Comparison of ENCODE assay signal across 18 cellular contexts in the genomic region with DNA sequence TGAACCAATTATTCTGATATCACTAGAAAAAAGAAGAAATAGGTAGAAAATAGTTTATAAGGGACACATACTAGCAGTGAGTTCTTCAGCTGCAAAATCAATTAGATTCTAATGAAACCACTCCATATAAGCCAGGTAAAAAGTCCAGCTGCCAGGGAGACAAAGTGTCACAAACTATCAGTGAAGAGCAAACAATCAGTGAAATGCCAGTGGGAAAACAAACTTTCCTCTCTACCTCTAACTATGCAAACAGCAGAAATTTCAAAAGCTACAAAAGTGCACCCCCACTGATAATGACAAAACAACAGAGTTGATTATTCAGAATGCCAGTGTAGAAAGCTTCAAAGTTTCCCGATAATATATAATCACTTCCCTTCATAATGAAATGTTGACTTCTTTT.
DNase-seq lines count a peak whose midpoint lies in the region; TF ChIP-seq lines count a peak whose summit lies in the region.
"Had no signal": no experiment of that assay in that cellular context is flagged by ENCODE, and none has a peak within 500 bp of the region (broad histone marks: within the 10 kb centered on the region; RNA-seq: fewer than 3 reads in every experiment).

No MANE protein-coding gene starts in this region.

- no peak overlapping the region for H3K4me3 Mint-ChIP-seq in endodermal cell
- H3K4me3 Mint-ChIP-seq: CD4-positive, alpha-beta memory T cell had no signal

- H3K27ac Mint-ChIP-seq in endodermal cell = no peak overlapping the region
- H3K27ac Mint-ChIP-seq: CD4-positive, alpha-beta memory T cell had no signal

- no peaks in the 10 kb centered on the region for H3K27me3 Mint-ChIP-seq in endodermal cell (ENCODE audit: insufficient read depth)
- H3K27me3 Mint-ChIP-seq: CD4-positive, alpha-beta memory T cell had no signal

- no peaks in the 10 kb centered on the region for H3K36me3 ChIP-seq in endodermal cell (ENCODE audit: control insufficient read depth, insufficient read depth, low read length)
- H3K36me3 ChIP-seq in testis (ENCODE audit: low read depth, missing control alignments) = no peaks in the 10 kb centered on the region
- H3K36me3 ChIP-seq: SJCRH30 had no signal

- no peaks in the 10 kb centered on the region for H3K27me3 ChIP-seq in endodermal cell (ENCODE audit: control insufficient read depth, insufficient read depth, low read length, poor library complexity, severe bottlenecking)
- H3K27me3 ChIP-seq in testis = no peaks in the 10 kb centered on the region
- H3K27me3 ChIP-seq: SJCRH30 had no signal

- 100% methylated on average over 1 of the region's 1 CpG; no CpG with 5 or more reads in 1 of the 2 experiments for WGBS in endodermal cell (ENCODE audit: insufficient coverage in 1 of 2, insufficient read length in 1 of 2), 2 experiments
- 37 to 64% methylated on average over 1 of the region's 1 CpG for WGBS in testis, 2 donors

- peak; percentile 12 to 84 for DNase-seq in NCI-H2081 (lab: John Stamatoyannopoulos, UW)
- no peak for DNase-seq in NCI-H2081 treated with DMSO at 0.1 percent for 48 hours (lab: John Stamatoyannopoulos, UW)
- DNase-seq in NCI-H345 (lab: John Stamatoyannopoulos, UW) = peak; percentile 58
- no peak for DNase-seq in endodermal cell
- no peak for DNase-seq in stimulated activated CD4-positive, alpha-beta T cell treated with anti-CD3 and anti-CD28 coated beads, Interleukin-4, amount 100 ng/mL, for 4 hours
- no peak for DNase-seq in D341Med (ENCODE audit: low spot score)
- DNase-seq in stimulated activated CD4-positive, alpha-beta T cell treated with anti-CD3 and anti-CD28 coated beads, Interleukin-4, amount 100 ng/mL, for 1 hour = no peak
- DNase-seq in testis = no peak
- DNase-seq: CD4-positive, alpha-beta memory T cell; DND-41; HCEC 1CT; KG1; NCI-H187 treated with DMSO at 0.1 percent for 48 hours; NCI-H526; PC-3; SJCRH30; SW 1271 had no signal

- H3K4me1 ChIP-seq in endodermal cell (ENCODE audit: control insufficient read depth, insufficient read depth, low read length) (peaks cover 6% of the 10 kb centered on the region), testis (no peaks in the 10 kb centered on the region)
- H3K4me1 ChIP-seq: SJCRH30 had no signal

- TF ChIP-seq CTCF in endodermal cell (conservative IDR thresholded peaks at IDR 0.05) (no peak), testis (IDR thresholded peaks at IDR 0.05) (no peak)

- TF ChIP-seq POLR2A in testis (IDR thresholded peaks at IDR 0.05) = no peak

- H3K36me3 Mint-ChIP-seq in endodermal cell (ENCODE audit: low read depth) = no peaks in the 10 kb centered on the region
- H3K36me3 Mint-ChIP-seq: CD4-positive, alpha-beta memory T cell had no signal

- H3K4me3 ChIP-seq in endodermal cell (ENCODE audit: low read length) (peak overlapping the region; percentile 33), testis (no peak overlapping the region)
- H3K4me3 ChIP-seq: SJCRH30 had no signal

- no peaks in the 10 kb centered on the region for H3K9me3 ChIP-seq in endodermal cell (ENCODE audit: control insufficient read depth, low read length)
- no peaks in the 10 kb centered on the region for H3K9me3 ChIP-seq in testis
- H3K9me3 ChIP-seq: SJCRH30 had no signal

- peaks cover 8% of the 10 kb centered on the region for H3K4me1 Mint-ChIP-seq in endodermal cell
- H3K4me1 Mint-ChIP-seq: CD4-positive, alpha-beta memory T cell had no signal

- no peak overlapping the region for H3K27ac ChIP-seq in endodermal cell (ENCODE audit: low read depth, low read length)
- H3K27ac ChIP-seq in testis = no peak overlapping the region
- H3K27ac ChIP-seq: RWPE1, SJCRH30 had no signal

- no peak overlapping the region for H3K9ac ChIP-seq in endodermal cell (ENCODE audit: extremely low read depth, low read length, poor library complexity, severe bottlenecking)

- intact Hi-C loops in testis (cut with DNase I; ENCODE audit: low total_unique reads) = no loop called here

- no peaks in the 10 kb centered on the region for H3K9me3 Mint-ChIP-seq in endodermal cell

Comparison
In these comparisons a context has a peak if more than half of its experiments do, and no peak if none do; other contexts are left out.
1. DNase-seq: peak in NCI-H2081 (2 of 2) and NCI-H345 (single experiment); none in NCI-H2081 treated with DMSO at 0.1 percent for 48 hours (single experiment), endodermal cell (single experiment), stimulated activated CD4-positive, alpha-beta T cell treated with anti-CD3 and anti-CD28 coated beads, Interleukin-4, amount 100 ng/mL, for 4 hours (0 of 2), D341Med (single experiment), stimulated activated CD4-positive, alpha-beta T cell treated with anti-CD3 and anti-CD28 coated beads, Interleukin-4, amount 100 ng/mL, for 1 hour (single experiment) and testis (single experiment).